ENCODE assay signal across 30 cellular contexts in the genomic region with DNA sequence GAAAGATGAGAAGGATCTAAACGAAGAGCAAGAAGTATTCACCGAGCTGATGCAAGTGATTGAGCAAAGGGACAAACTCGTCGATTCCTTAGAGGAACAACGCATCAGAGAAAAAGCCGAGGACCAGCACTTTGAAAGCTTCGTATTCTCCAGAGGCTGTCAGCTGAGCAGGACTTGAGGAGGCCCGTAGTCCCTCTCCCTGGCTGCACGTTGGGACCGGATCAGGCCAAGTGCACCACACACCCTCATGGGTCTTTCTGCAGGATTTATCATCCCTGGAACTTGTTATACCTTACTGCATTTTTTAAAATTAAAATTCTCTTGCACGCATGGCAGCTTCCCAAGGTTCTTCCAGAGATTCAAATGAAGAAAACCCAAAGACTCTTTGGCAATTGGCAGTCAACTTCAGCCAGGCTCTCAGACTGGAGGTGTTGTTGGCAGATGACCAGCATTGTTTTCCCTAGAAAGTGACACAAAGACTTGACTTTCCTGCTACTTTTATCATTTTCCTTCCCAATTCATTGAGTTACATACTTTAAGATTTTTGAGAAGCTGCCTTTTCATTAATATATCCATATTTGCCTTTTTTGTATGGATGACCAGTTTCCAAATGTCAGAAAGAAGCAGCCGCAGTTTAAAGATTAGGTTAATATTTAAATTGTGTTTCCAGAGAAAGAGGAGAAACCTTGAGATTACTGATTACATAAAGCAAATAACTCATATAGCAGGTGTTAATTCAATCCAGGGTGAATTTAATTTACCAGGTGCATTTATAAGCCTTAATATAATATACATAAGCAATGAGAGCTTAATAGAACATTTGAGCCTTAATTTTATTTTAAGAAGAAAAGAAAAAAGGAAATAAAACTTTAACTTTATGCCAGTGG. TPM values are rescaled to one million over a fixed set of nuclear protein-coding genes. Genes with fewer than 3 reads are reported as not detected.
"Had no signal": no experiment of that assay in that cellular context is flagged by ENCODE, and none has a peak within 500 bp of the region (broad histone marks: within the 10 kb centered on the region; RNA-seq: fewer than 3 reads in every experiment).

No MANE protein-coding gene starts in this region.

- H3K4me3 ChIP-seq: gastrocnemius medialis, lower lobe of right lung, prostate gland, sigmoid colon, thyroid gland, upper lobe of right lung had no signal

- H3K4me1 ChIP-seq: lower lobe of right lung, prostate gland, thyroid gland, upper lobe of right lung had no signal

- H3K9me3 ChIP-seq: gastrocnemius medialis, lower lobe of right lung, prostate gland, sigmoid colon, thyroid gland, upper lobe of right lung had no signal

- H3K27ac ChIP-seq: gastrocnemius medialis, lower lobe of right lung, prostate gland, sigmoid colon, thyroid gland, upper lobe of right lung, VCaP had no signal

- FAIRE-seq: bronchial epithelial cell, colon, small intestine, TTC549 had no signal

- H3K27ac Mint-ChIP-seq: activated CD4-positive, alpha-beta memory T cell treated with anti-CD3 and anti-CD28 coated beads for 36 hours; activated naive CD4-positive, alpha-beta T cell treated with anti-CD3 and anti-CD28 coated beads for 36 hours; activated naive CD8-positive, alpha-beta T cell treated with anti-CD3 and anti-CD28 coated beads, Interleukin-2, amount 50 U/mL, for 24 hours; activated T-helper 1 cell treated with anti-CD3 and anti-CD28 coated beads, Interleukin-12 subunit alpha, Interleukin-12 subunit beta, Interleukin-2, Interleukin-4 antibody, amounts not matched to agents 30 ng/mL and 10 ng/mL and 1 ng/mL, durations not matched to agents 14 hours and 24 hours and 36 hours; natural killer cell treated with Interleukin-12 subunit alpha and Interleukin-12 subunit beta and Interleukin-15 and Interleukin-18, amount 100 ng/mL, for 72 hours; stimulated activated memory B cell treated with anti-CD40 and anti-IgM and Interleukin-4, amounts not matched to agents 10 μg/mL and 1 μg/mL and 100 μg/mL, for 72 hours; stimulated activated naive CD8-positive, alpha-beta T cell treated with anti-CD3 and anti-CD28 coated beads, Interleukin-15, amount 100 ng/mL, for 72 hours had no signal

- H3K4me3 Mint-ChIP-seq: activated CD4-positive, alpha-beta memory T cell treated with anti-CD3 and anti-CD28 coated beads for 36 hours; activated naive CD4-positive, alpha-beta T cell treated with anti-CD3 and anti-CD28 coated beads for 36 hours; activated naive CD8-positive, alpha-beta T cell treated with anti-CD3 and anti-CD28 coated beads, Interleukin-2, amount 50 U/mL, for 24 hours; activated T-helper 1 cell treated with anti-CD3 and anti-CD28 coated beads, Interleukin-12 subunit alpha, Interleukin-12 subunit beta, Interleukin-2, Interleukin-4 antibody, amounts not matched to agents 30 ng/mL and 10 ng/mL and 1 ng/mL, durations not matched to agents 14 hours and 24 hours and 36 hours; central memory CD8-positive, alpha-beta T cell; natural killer cell treated with Interleukin-12 subunit alpha and Interleukin-12 subunit beta and Interleukin-15 and Interleukin-18, amount 100 ng/mL, for 72 hours; stimulated activated memory B cell treated with anti-CD40 and anti-IgM and Interleukin-4, amounts not matched to agents 10 μg/mL and 1 μg/mL and 100 μg/mL, for 72 hours; stimulated activated naive CD8-positive, alpha-beta T cell treated with anti-CD3 and anti-CD28 coated beads, Interleukin-15, amount 100 ng/mL, for 72 hours had no signal

- H3K36me3 ChIP-seq: gastrocnemius medialis, lower lobe of right lung, prostate gland, sigmoid colon, thyroid gland, upper lobe of right lung had no signal

- H3K27me3 Mint-ChIP-seq: activated CD4-positive, alpha-beta memory T cell treated with anti-CD3 and anti-CD28 coated beads for 36 hours; activated naive CD8-positive, alpha-beta T cell treated with anti-CD3 and anti-CD28 coated beads, Interleukin-2, amount 50 U/mL, for 24 hours; central memory CD8-positive, alpha-beta T cell; natural killer cell treated with Interleukin-12 subunit alpha and Interleukin-12 subunit beta and Interleukin-15 and Interleukin-18, amount 100 ng/mL, for 72 hours; stimulated activated naive CD8-positive, alpha-beta T cell treated with anti-CD3 and anti-CD28 coated beads, Interleukin-15, amount 100 ng/mL, for 72 hours had no signal

- H3K36me3 Mint-ChIP-seq: activated CD4-positive, alpha-beta memory T cell treated with anti-CD3 and anti-CD28 coated beads for 36 hours; natural killer cell treated with Interleukin-12 subunit alpha and Interleukin-12 subunit beta and Interleukin-15 and Interleukin-18, amount 100 ng/mL, for 72 hours; stimulated activated memory B cell treated with anti-CD40 and anti-IgM and Interleukin-4, amounts not matched to agents 10 μg/mL and 1 μg/mL and 100 μg/mL, for 72 hours had no signal

- H3K9me3 Mint-ChIP-seq: activated CD4-positive, alpha-beta memory T cell treated with anti-CD3 and anti-CD28 coated beads for 36 hours; activated naive CD4-positive, alpha-beta T cell treated with anti-CD3 and anti-CD28 coated beads for 36 hours; activated naive CD8-positive, alpha-beta T cell treated with anti-CD3 and anti-CD28 coated beads, Interleukin-2, amount 50 U/mL, for 24 hours; activated T-helper 1 cell treated with anti-CD3 and anti-CD28 coated beads, Interleukin-12 subunit alpha, Interleukin-12 subunit beta, Interleukin-2, Interleukin-4 antibody, amounts not matched to agents 30 ng/mL and 10 ng/mL and 1 ng/mL, durations not matched to agents 14 hours and 24 hours and 36 hours; central memory CD8-positive, alpha-beta T cell; natural killer cell treated with Interleukin-12 subunit alpha and Interleukin-12 subunit beta and Interleukin-15 and Interleukin-18, amount 100 ng/mL, for 72 hours; stimulated activated memory B cell treated with anti-CD40 and anti-IgM and Interleukin-4, amounts not matched to agents 10 μg/mL and 1 μg/mL and 100 μg/mL, for 72 hours; stimulated activated naive CD8-positive, alpha-beta T cell treated with anti-CD3 and anti-CD28 coated beads, Interleukin-15, amount 100 ng/mL, for 72 hours had no signal

- DNase-seq: activated CD4-positive, alpha-beta memory T cell treated with anti-CD3 and anti-CD28 coated beads for 36 hours; activated CD4-positive, alpha-beta T cell treated with anti-CD3 and anti-CD28 coated beads for 4 hours; activated CD8-positive, alpha-beta memory T cell treated with anti-CD3 and anti-CD28 coated beads, Interleukin-2, amount 50 U/mL, for 4 hours; activated effector memory CD4-positive, alpha-beta T cell treated with anti-CD3 and anti-CD28 coated beads, Interleukin-2, amount 50 U/mL, for 16 hours; activated naive CD4-positive, alpha-beta T cell treated with anti-CD3 and anti-CD28 coated beads for 36 hours; activated naive CD8-positive, alpha-beta T cell treated with anti-CD3 and anti-CD28 coated beads, Interleukin-2, amount 50 U/mL, for 24 hours; activated T-cell treated with anti-CD3 and anti-CD28 coated beads, Interleukin-2, amount 50 U/mL, for 1 hour; amygdala; effector CD8-positive, alpha-beta T cell; erythroblast; gastrocnemius medialis; glutamatergic neuron; lower lobe of right lung; mesendoderm; sigmoid colon; small intestine; stimulated activated CD4-positive, alpha-beta T cell treated with anti-CD3 and anti-CD28 coated beads, Interleukin-4, amount 100 ng/mL, for 24 hours; stimulated activated naive CD8-positive, alpha-beta T cell treated with anti-CD3 and anti-CD28 coated beads, Interleukin-15, amount 100 ng/mL, for 72 hours; T-helper 9 cell; thyroid gland; upper lobe of right lung had no signal

- H3K27me3 ChIP-seq: gastrocnemius medialis, sigmoid colon, thyroid gland, upper lobe of right lung had no signal

- H3K4me1 Mint-ChIP-seq: stimulated activated memory B cell treated with anti-CD40 and anti-IgM and Interleukin-4, amounts not matched to agents 10 μg/mL and 1 μg/mL and 100 μg/mL, for 72 hours had no signal

RNA-seq across cellular contexts. Expression of a gene that starts 18.8 kb away (rescaled TPM):
- total RNA-seq: activated T-helper 1 cell treated with anti-CD3 and anti-CD28 coated beads, Interleukin-12 subunit alpha, Interleukin-12 subunit beta, Interleukin-2, Interleukin-4 antibody, amounts not matched to agents 30 ng/mL and 10 ng/mL and 1 ng/mL, durations not matched to agents 14 hours and 24 hours and 36 hours; natural killer cell treated with Interleukin-12 subunit alpha and Interleukin-12 subunit beta and Interleukin-15 and Interleukin-18, amount 100 ng/mL, for 72 hours had no signal
